ENCODE assay signal across 1 cellular context in genomic region chr22:36775966-36776669, GRCh38.
TF ChIP-seq lines count a peak whose summit lies in the region.

Gene IFT27 (minus strand): TSS chr22:36776119. CDS start chr22:36775707, 412 bp downstream.

TF ChIP-seq in GM23338, 12 proteins besides CTCF, POLR2A, EP300 and RAD21 (continued from another document):
- no peak for TF ChIP-seq ZNF462 (CRISPR knock-in tag; IDR thresholded peaks at IDR 0.05)
- TF ChIP-seq EZH2 (IDR thresholded peaks at IDR 0.05; ENCODE audit: low read depth, unreplicated experiment) = no peak
- TF ChIP-seq NANOG (IDR thresholded peaks at IDR 0.05; ENCODE audit: borderline replicate concordance) = no peak; the same call in 1 of the 2 replicates
- TF ChIP-seq CREB1 (CRISPR knock-in tag; IDR thresholded peaks at IDR 0.05; ENCODE audit: low read depth) = peak; percentile 85
- peak; percentile 56 for TF ChIP-seq POLR2AphosphoS5 (IDR thresholded peaks at IDR 0.05; ENCODE audit: low read depth)
